25 cellular contexts compared by ENCODE assay signal in genomic region chr4:155509619-155510018, GRCh38.
A peak's percentile ranks its signal among the peaks of the same experiment; 100 is the strongest.
DNase-seq lines count a peak whose midpoint lies in the region; FAIRE-seq and TF ChIP-seq lines count a peak whose summit lies in the region.
"Had no signal": no experiment of that assay in that cellular context is flagged by ENCODE, and none has a peak within 500 bp of the region (broad histone marks: within the 10 kb centered on the region; RNA-seq: fewer than 3 reads in every experiment).

No MANE protein-coding gene starts in this region.

- no peak for TF ChIP-seq EP300 in transverse colon (IDR thresholded peaks at IDR 0.05; ENCODE audit: low read depth)

- no peak overlapping the region for H3K27ac Mint-ChIP-seq in MCF 10A (ENCODE audit: low read depth, unreplicated experiment)
- H3K27ac Mint-ChIP-seq: activated CD8-positive, alpha-beta memory T cell treated with anti-CD3 and anti-CD28 coated beads, Interleukin-2, amount 10 ng/mL, durations not matched to agents 7 days and 5 days; activated T-helper 17 cell treated with anti-CD3 and anti-CD28 coated beads, Interleukin-2, amount 50 U/mL, for 72 hours; memory B cell; natural killer cell treated with Interleukin-12 subunit alpha and Interleukin-12 subunit beta and Interleukin-15 and Interleukin-18, amount 100 ng/mL, for 72 hours had no signal

- H3K9me3 Mint-ChIP-seq in MCF 10A (ENCODE audit: unreplicated experiment): no peaks in the 10 kb centered on the region
- H3K9me3 Mint-ChIP-seq: activated T-helper 17 cell treated with anti-CD3 and anti-CD28 coated beads, Interleukin-2, amount 50 U/mL, for 72 hours; memory B cell; natural killer cell treated with Interleukin-12 subunit alpha and Interleukin-12 subunit beta and Interleukin-15 and Interleukin-18, amount 100 ng/mL, for 72 hours had no signal

- CTCF ChIA-PET in MCF 10A (lab: Yijun Ruan, JAX) (interaction anchor here (0.7 kb wide), 1 partner anchor 109 kb away, joined by 3 read pairs; no protein-coding TSS in a partner anchor), GM10248 (lab: Yijun Ruan, JAX) (interaction anchor here (1.2 to 1.3 kb wide), 2 partner anchors 13 to 42 kb away, joined by 3 to 6 read pairs; no protein-coding TSS in a partner anchor)

- H3K27me3 Mint-ChIP-seq in MCF 10A (ENCODE audit: insufficient read depth, unreplicated experiment): no peaks in the 10 kb centered on the region
- H3K27me3 Mint-ChIP-seq: activated CD8-positive, alpha-beta memory T cell treated with anti-CD3 and anti-CD28 coated beads, Interleukin-2, amount 10 ng/mL, durations not matched to agents 7 days and 5 days; memory B cell had no signal

- POLR2A ChIA-PET in MCF 10A (lab: Yijun Ruan, JAX): no interaction called here
- POLR2A ChIA-PET in GM10248 (lab: Yijun Ruan, JAX): no interaction called here

- H3K27ac ChIP-seq in breast epithelium: no peak overlapping the region
- H3K27ac ChIP-seq in right atrium auricular region: peak overlapping the region; percentile 13 to 77
- H3K27ac ChIP-seq in transverse colon: peak overlapping the region in 3 of 4 donors; percentile 3 to 14 (median 6)
- H3K27ac ChIP-seq: HL-60, upper lobe of right lung had no signal

- no peaks in the 10 kb centered on the region for H3K9me3 ChIP-seq in breast epithelium
- no peaks in the 10 kb centered on the region for H3K9me3 ChIP-seq in right atrium auricular region
- no peaks in the 10 kb centered on the region for H3K9me3 ChIP-seq in transverse colon
- H3K9me3 ChIP-seq: upper lobe of right lung had no signal

- no peak overlapping the region for H3K4me3 ChIP-seq in breast epithelium
- no peak overlapping the region for H3K4me3 ChIP-seq in bronchial epithelial cell (ENCODE audit: low read depth, low read length)
- no peak overlapping the region for H3K4me3 ChIP-seq in right atrium auricular region
- H3K4me3 ChIP-seq in transverse colon: no peak overlapping the region
- H3K4me3 ChIP-seq: upper lobe of right lung had no signal

- H3K36me3 Mint-ChIP-seq in MCF 10A (ENCODE audit: insufficient read depth, unreplicated experiment): no peaks in the 10 kb centered on the region
- H3K36me3 Mint-ChIP-seq: activated CD8-positive, alpha-beta memory T cell treated with anti-CD3 and anti-CD28 coated beads, Interleukin-2, amount 10 ng/mL, durations not matched to agents 7 days and 5 days; memory B cell; natural killer cell treated with Interleukin-12 subunit alpha and Interleukin-12 subunit beta and Interleukin-15 and Interleukin-18, amount 100 ng/mL, for 72 hours had no signal

- no peaks in the 10 kb centered on the region for H3K4me1 Mint-ChIP-seq in MCF 10A (ENCODE audit: insufficient read depth, unreplicated experiment)
- H3K4me1 Mint-ChIP-seq: activated T-helper 17 cell treated with anti-CD3 and anti-CD28 coated beads, Interleukin-2, amount 50 U/mL, for 72 hours; memory B cell had no signal

- no peak for TF ChIP-seq POLR2A in breast epithelium (IDR thresholded peaks at IDR 0.05)
- no peak for TF ChIP-seq POLR2A in transverse colon (IDR thresholded peaks at IDR 0.05)
- no peak for TF ChIP-seq POLR2A in GM12891 (IDR thresholded peaks at IDR 0.05; ENCODE audit: low read depth, low read length)

- BruUV-seq in MCF 10A (replicated peaks; lab: Mats Ljungman, UMichigan): no TSS peak

- H3K4me1 ChIP-seq in breast epithelium (no peaks in the 10 kb centered on the region), right atrium auricular region (peaks cover 0 to 60% of the 10 kb centered on the region in 2 donors), transverse colon (peaks cover 0 to 12% (median 0%) of the 10 kb centered on the region in 4 donors)
- H3K4me1 ChIP-seq: upper lobe of right lung had no signal

- TF ChIP-seq CTCF in MCF 10A (IDR thresholded peaks at IDR 0.05; ENCODE audit: unreplicated experiment) (no peak), breast epithelium (IDR thresholded peaks at IDR 0.05) (no peak), bronchial epithelial cell (IDR thresholded peaks at IDR 0.05; ENCODE audit: insufficient read depth, low read length, severe bottlenecking) (no peak), right atrium auricular region (IDR thresholded peaks at IDR 0.05) (no peak), transverse colon (IDR thresholded peaks at IDR 0.05) (no peak), GM10248 (IDR thresholded peaks at IDR 0.05; ENCODE audit: control extremely low read depth, extremely low read depth, low read depth, missing control alignments) (no peak)

- intact Hi-C loops in MCF 10A (cut with micrococcal nuclease) (no loop called here), breast epithelium (cut with DNase I; ENCODE audit: low total_unique reads) (no loop called here), transverse colon (cut with DNase I; ENCODE audit: low total_unique reads) (no loop called here)

- in situ Hi-C loops in transverse colon (cut with MboI; ENCODE audit: low pct_ligation_motif_present in 1 of 4, low pct_unique_long_range_greater_than_20kb in 1 of 4, low sequenced_read_pairs in 3 of 4): no loop called here

- H3K36me3 ChIP-seq in breast epithelium: no peaks in the 10 kb centered on the region
- H3K36me3 ChIP-seq in bronchial epithelial cell (ENCODE audit: control insufficient read depth, insufficient read depth, low read length): no peaks in the 10 kb centered on the region
- no peaks in the 10 kb centered on the region for H3K36me3 ChIP-seq in right atrium auricular region
- no peaks in the 10 kb centered on the region for H3K36me3 ChIP-seq in transverse colon
- H3K36me3 ChIP-seq: upper lobe of right lung had no signal

- H3K27me3 ChIP-seq in breast epithelium: no peaks in the 10 kb centered on the region
- no peaks in the 10 kb centered on the region for H3K27me3 ChIP-seq in bronchial epithelial cell (ENCODE audit: control insufficient read depth, insufficient read depth, low read length)
- no peaks in the 10 kb centered on the region for H3K27me3 ChIP-seq in right atrium auricular region
- no peaks in the 10 kb centered on the region for H3K27me3 ChIP-seq in transverse colon
- H3K27me3 ChIP-seq: upper lobe of right lung had no signal

- no peak overlapping the region for H3K4me3 Mint-ChIP-seq in MCF 10A (ENCODE audit: unreplicated experiment)
- H3K4me3 Mint-ChIP-seq: activated CD8-positive, alpha-beta memory T cell treated with anti-CD3 and anti-CD28 coated beads, Interleukin-2, amount 10 ng/mL, durations not matched to agents 7 days and 5 days; activated T-helper 17 cell treated with anti-CD3 and anti-CD28 coated beads, Interleukin-2, amount 50 U/mL, for 72 hours; memory B cell; natural killer cell treated with Interleukin-12 subunit alpha and Interleukin-12 subunit beta and Interleukin-15 and Interleukin-18, amount 100 ng/mL, for 72 hours had no signal

- peak; percentile 50 for DNase-seq in MCF 10A (ENCODE audit: unreplicated experiment)
- no peak for DNase-seq in breast epithelium (ENCODE audit: low spot score in 2 of 2)
- DNase-seq in bronchial epithelial cell (ENCODE audit: low read depth): peak; percentile 29
- no peak for DNase-seq in right atrium auricular region (ENCODE audit: low spot score)
- DNase-seq in transverse colon: no peak
- DNase-seq in GM12891 (ENCODE audit: insufficient read length, low spot score): no peak
- DNase-seq in Kasumi-1 (lab: John Stamatoyannopoulos, UW): no peak
- no peak for DNase-seq in GM10248 (ENCODE audit: extremely low spot score)
- DNase-seq: activated CD4-positive, alpha-beta T cell treated with anti-CD3 and anti-CD28 coated beads for 48 hours; activated CD8-positive, alpha-beta memory T cell treated with anti-CD3 and anti-CD28 coated beads, Interleukin-2, amount 10 ng/mL, durations not matched to agents 7 days and 5 days; C1 segment of cervical spinal cord; central memory CD4-positive, alpha-beta T cell; effector memory CD4-positive, alpha-beta T cell; islet precursor cell; NCI-H2029; NCI-H345; small intestine; stimulated activated CD4-positive, alpha-beta T cell treated with anti-CD3 and anti-CD28 coated beads, Interleukin-4, amount 100 ng/mL, for 1 hour; upper lobe of right lung had no signal

- FAIRE-seq in bronchial epithelial cell (lab: Jason Lieb, UNC) (no peak), GM12891 (lab: Jason Lieb, UNC) (no peak)
- FAIRE-seq: G401.6, GM19239, small intestine had no signal

TF ChIP-seq in GM12891, 5 proteins besides CTCF, POLR2A, EP300 and RAD21:
- TF ChIP-seq POU2F2 (IDR thresholded peaks at IDR 0.05; ENCODE audit: low read depth, low read length) (no peak), SPI1 (IDR thresholded peaks at IDR 0.05; ENCODE audit: low read depth, low read length) (no peak), TAF1 (IDR thresholded peaks at IDR 0.05; ENCODE audit: low read depth, low read length) (no peak), POLR2AphosphoS5 (IDR thresholded peaks at IDR 0.05; ENCODE audit: low read depth, low read length) (no peak), PAX5 (IDR thresholded peaks at IDR 0.05; ENCODE audit: insufficient read depth, low read length, severe bottlenecking) (no peak)

Comparison
In these comparisons a context has a peak if more than half of its experiments do, and no peak if none do; other contexts are left out.
1. DNase-seq: peak in MCF 10A (single experiment) and bronchial epithelial cell (single experiment); none in breast epithelium (0 of 2), right atrium auricular region (single experiment), transverse colon (single experiment), GM12891 (single experiment), Kasumi-1 (0 of 2) and GM10248 (single experiment).
2. H3K27ac ChIP-seq: peak in right atrium auricular region (2 of 2) and transverse colon (3 of 4); none in breast epithelium (0 of 2).